Comparison of ENCODE assay signal across 8 cellular contexts in the genomic region with DNA sequence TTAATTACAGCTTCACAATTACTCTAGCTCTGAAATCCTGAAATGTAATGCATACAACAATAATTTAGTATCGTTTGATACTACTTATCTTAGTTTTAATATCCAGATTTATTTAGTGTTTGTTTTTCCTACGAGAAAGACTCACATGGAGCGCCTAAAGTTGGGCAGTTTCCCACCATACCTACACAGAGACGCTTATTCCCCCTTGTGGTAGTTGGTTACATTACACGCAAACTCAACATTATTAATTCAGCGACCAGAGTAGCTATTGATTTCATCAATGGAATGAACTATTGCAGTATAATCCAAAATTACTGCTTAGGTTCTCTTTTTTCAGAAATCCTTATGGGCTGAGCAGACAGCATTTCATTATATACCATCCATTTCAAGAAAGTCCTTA.
DNase-seq lines count a peak whose midpoint lies in the region; ATAC-seq lines count a peak whose summit lies in the region.

No MANE protein-coding gene starts in this region.

- DNase-seq in ACHN (peak; percentile 40), NCI-H69 (lab: John Stamatoyannopoulos, UW) (peak; percentile 0), globus pallidus (ENCODE audit: low spot score) (peak; percentile 16), DMS114 treated with DMSO at 0.1 percent for 48 hours (lab: John Stamatoyannopoulos, UW; ENCODE audit: unreplicated experiment) (no peak), NOMO-1 treated with dmso at 0.1 percent for 144 hours (lab: John Stamatoyannopoulos, UW; ENCODE audit: unreplicated experiment) (no peak), T-helper 17 cell (no peak), foreskin melanocyte (no peak)

- in situ Hi-C loops in ACHN (cut with HindIII; ENCODE audit: low pct_ligation_motif_present, low pct_unique_long_range_greater_than_20kb, low sequenced_read_pairs) = no loop called here

- no peak overlapping the region for H3K27ac Mint-ChIP-seq in T-helper 17 cell

- H3K36me3 Mint-ChIP-seq in T-helper 17 cell (ENCODE audit: low read depth) = no peaks in the 10 kb centered on the region

- no peaks in the 10 kb centered on the region for H3K9me3 ChIP-seq in T-helper 17 cell (ENCODE audit: control insufficient read depth, low read length, poor library complexity, severe bottlenecking)

- peak; percentile 43 for ATAC-seq in GM18870 (IDR thresholded peaks at IDR 0.05; ENCODE audit: unreplicated experiment)
- ATAC-seq in T-helper 17 cell = no peak

- H3K4me1 Mint-ChIP-seq in T-helper 17 cell = no peaks in the 10 kb centered on the region

- H3K27me3 Mint-ChIP-seq in T-helper 17 cell = no peaks in the 10 kb centered on the region

- H3K4me3 Mint-ChIP-seq in T-helper 17 cell = no peak overlapping the region

Comparison
In these comparisons a context has a peak if more than half of its experiments do, and no peak if none do; other contexts are left out.
1. DNase-seq: peak in ACHN (single experiment), NCI-H69 (single experiment) and globus pallidus (single experiment); none in DMS114 treated with DMSO at 0.1 percent for 48 hours (single experiment), NOMO-1 treated with dmso at 0.1 percent for 144 hours (single experiment), T-helper 17 cell (0 of 3) and foreskin melanocyte (single experiment).